In genomic region chr21:7957713-7958064, GRCh38 we compare ENCODE assay signal across 15 cellular contexts.
DNase-seq lines count a peak whose midpoint lies in the region; ATAC-seq and TF ChIP-seq lines count a peak whose summit lies in the region.
"Had no signal": no experiment of that assay in that cellular context is flagged by ENCODE, and none has a peak within 500 bp of the region (broad histone marks: within the 10 kb centered on the region; RNA-seq: fewer than 3 reads in every experiment).

No MANE protein-coding gene starts in this region.

- no peaks in the 10 kb centered on the region for H3F3A ChIP-seq in neural progenitor cell (ENCODE audit: low read depth)

- intact Hi-C loops in heart left ventricle (cut with DNase I), result no loop called here
- intact Hi-C loops in left ventricle myocardium inferior (cut with micrococcal nuclease), result no loop called here
- intact Hi-C loops in lower leg skin (cut with DNase I; ENCODE audit: low total_unique reads), result no loop called here

- no peak for DNase-seq in heart left ventricle
- no peak for DNase-seq in left ventricle myocardium inferior
- DNase-seq in left lobe of liver (ENCODE audit: low spot score), result no peak
- DNase-seq in neural progenitor cell (ENCODE audit: low spot score), result no peak
- no peak for DNase-seq in NK-92 treated with Interleukin-12 subunit alpha and Interleukin-12 subunit beta, amount 100 ng/mL, for 24 hours (lab: John Stamatoyannopoulos, UW)
- no peak for DNase-seq in activated CD4-positive, alpha-beta T cell treated with anti-CD3 and anti-CD28 coated beads for 4 hours
- no peak for DNase-seq in lower leg skin (ENCODE audit: low spot score in 2 of 2)
- no peak for DNase-seq in SKM-1 treated with dmso at 0.1 percent for 144 hours (lab: John Stamatoyannopoulos, UW; ENCODE audit: unreplicated experiment)
- DNase-seq: HFFc6, KG1, NCI-H1092 treated with DMSO at 0.1 percent for 48 hours, NCI-H1694 treated with DMSO at 0.1 percent for 48 hours, NCI-H82, Peyer's patch had no signal

- H3K4me2 ChIP-seq in neural progenitor cell, result no peak overlapping the region
- H3K4me2 ChIP-seq: BLaER1 treated with 17β-estradiol and CSF1 and Interleukin-3, amounts not matched to agents 10 nM and 100 nM had no signal

- H3K4me3 Mint-ChIP-seq in neural progenitor cell, result peak overlapping the region; percentile 1
- H3K4me3 Mint-ChIP-seq: HFFc6 had no signal

- no peak overlapping the region for H3K4me3 ChIP-seq in heart left ventricle
- H3K4me3 ChIP-seq in left ventricle myocardium inferior, result no peak overlapping the region
- H3K4me3 ChIP-seq in neural progenitor cell, result no peak overlapping the region
- H3K4me3 ChIP-seq in lower leg skin (ENCODE audit: low read depth, poor library complexity, severe bottlenecking), result no peak overlapping the region
- H3K4me3 ChIP-seq: Peyer's patch had no signal

- H3K9me3 Mint-ChIP-seq in neural progenitor cell, result peaks cover 91% of the 10 kb centered on the region

- peaks cover 1 to 99% (median 62%) of the 10 kb centered on the region in 12 donors for H3K9me3 ChIP-seq in heart left ventricle
- no peaks in the 10 kb centered on the region for H3K9me3 ChIP-seq in left ventricle myocardium inferior (replicated peaks)
- H3K9me3 ChIP-seq in neural progenitor cell (ENCODE audit: low read depth), result peaks cover 84% of the 10 kb centered on the region

- H3K4me1 Mint-ChIP-seq in neural progenitor cell, result no peaks in the 10 kb centered on the region

- H4K20me1 ChIP-seq in neural progenitor cell (ENCODE audit: low read depth), result no peaks in the 10 kb centered on the region
- H4K20me1 ChIP-seq: BLaER1 treated with 17β-estradiol and CSF1 and Interleukin-3, amounts not matched to agents 10 nM and 100 nM had no signal

- no peaks in the 10 kb centered on the region for H3K4me1 ChIP-seq in heart left ventricle
- no peaks in the 10 kb centered on the region for H3K4me1 ChIP-seq in left ventricle myocardium inferior
- H3K4me1 ChIP-seq in neural progenitor cell, result no peaks in the 10 kb centered on the region
- H3K4me1 ChIP-seq: BLaER1 treated with 17β-estradiol and CSF1 and Interleukin-3, amounts not matched to agents 10 nM and 100 nM; Peyer's patch had no signal

- peaks cover 28% of the 10 kb centered on the region for H3K36me3 Mint-ChIP-seq in neural progenitor cell

- no peak overlapping the region for H3K9ac ChIP-seq in neural progenitor cell
- H3K9ac ChIP-seq: BLaER1 treated with 17β-estradiol and CSF1 and Interleukin-3, amounts not matched to agents 10 nM and 100 nM had no signal

- no peak overlapping the region for H3K27ac Mint-ChIP-seq in neural progenitor cell
- H3K27ac Mint-ChIP-seq: HFFc6 had no signal

- no peak for TF ChIP-seq CTCF in heart left ventricle (IDR thresholded peaks at IDR 0.05)
- TF ChIP-seq CTCF in left ventricle myocardium inferior (IDR thresholded peaks at IDR 0.05; ENCODE audit: borderline replicate concordance), result no peak
- TF ChIP-seq CTCF in neural progenitor cell (IDR thresholded peaks at IDR 0.05), result no peak
- no peak for TF ChIP-seq CTCF in lower leg skin (IDR thresholded peaks at IDR 0.05)

- no peak overlapping the region for H3K27ac ChIP-seq in heart left ventricle
- no peak overlapping the region for H3K27ac ChIP-seq in left ventricle myocardium inferior (replicated peaks)
- H3K27ac ChIP-seq in neural progenitor cell, result no peak overlapping the region
- H3K27ac ChIP-seq: BLaER1 treated with 17β-estradiol and CSF1 and Interleukin-3, amounts not matched to agents 10 nM and 100 nM; Peyer's patch had no signal

- H3K36me3 ChIP-seq in heart left ventricle, result no peaks in the 10 kb centered on the region
- no peaks in the 10 kb centered on the region for H3K36me3 ChIP-seq in left ventricle myocardium inferior
- H3K36me3 ChIP-seq in neural progenitor cell, result no peaks in the 10 kb centered on the region
- H3K36me3 ChIP-seq: BLaER1 treated with 17β-estradiol and CSF1 and Interleukin-3, amounts not matched to agents 10 nM and 100 nM; Peyer's patch had no signal

- H3K79me2 ChIP-seq in neural progenitor cell (ENCODE audit: low read depth), result no peaks in the 10 kb centered on the region

- H2AFZ ChIP-seq in neural progenitor cell (replicated peaks), result no peak overlapping the region

- TF ChIP-seq POLR2A in heart left ventricle (IDR thresholded peaks at IDR 0.05) (no peak), lower leg skin (IDR thresholded peaks at IDR 0.05) (no peak)

- H3K27me3 Mint-ChIP-seq in neural progenitor cell (ENCODE audit: insufficient read depth, low read depth), result peaks cover 18% of the 10 kb centered on the region

- WGBS in heart left ventricle, 4 donors, result 18 to 22% (median 21%) methylated on average over 2 of the region's 2 CpGs
- 21 to 22% methylated on average over 2 of the region's 2 CpGs for WGBS in lower leg skin, 2 donors

- ATAC-seq in heart left ventricle (peak in 3 of 4 donors; percentile 17 to 50 (median 18)), left lobe of liver (peak; percentile 16)

- H3K27me3 ChIP-seq in heart left ventricle (no peaks in the 10 kb centered on the region), left ventricle myocardium inferior (ENCODE audit: low read depth) (no peaks in the 10 kb centered on the region), neural progenitor cell (no peaks in the 10 kb centered on the region)
- H3K27me3 ChIP-seq: BLaER1 treated with 17β-estradiol and CSF1 and Interleukin-3, amounts not matched to agents 10 nM and 100 nM; Peyer's patch had no signal
